ENCODE assay signal across 34 cellular contexts in genomic region chr3:151264611-151265010, GRCh38. TPM values are rescaled to one million over a fixed set of nuclear protein-coding genes. Genes with fewer than 3 reads are reported as not detected.
DNase-seq lines count a peak whose midpoint lies in the region; ATAC-seq, FAIRE-seq and TF ChIP-seq lines count a peak whose summit lies in the region.
"Had no signal": no experiment of that assay in that cellular context is flagged by ENCODE, and none has a peak within 500 bp of the region (broad histone marks: within the 10 kb centered on the region; RNA-seq: fewer than 3 reads in every experiment).

No MANE protein-coding gene starts in this region.

- peaks cover 0 to 7% (median 1%) of the 10 kb centered on the region in 4 experiments; a peak in 2 of 7 replicates for H3K4me1 ChIP-seq in H1 (replicated peaks in 1 of 4; ENCODE audit: control insufficient read depth in 3 of 4, insufficient read depth in 4 of 4, low read length in 3 of 4)
- peaks cover 0 to 22% of the 10 kb centered on the region in 2 donors for H3K4me1 ChIP-seq in muscle layer of duodenum (ENCODE audit: control insufficient read depth in 1 of 2, insufficient read depth in 2 of 2, low read length in 2 of 2)
- peaks cover 0 to 43% (median 6%) of the 10 kb centered on the region in 4 donors for H3K4me1 ChIP-seq in transverse colon

- TF ChIP-seq RAD21 in H1 (IDR thresholded peaks at IDR 0.05 in 1 of 2, conservative IDR thresholded peaks at IDR 0.05 in 1 of 2; ENCODE audit: low read depth in 2 of 2, low read length in 2 of 2) = no peak

- peaks cover 31% of the 10 kb centered on the region for H3K4me1 Mint-ChIP-seq in activated naive CD8-positive, alpha-beta T cell treated with anti-CD3 and anti-CD28 coated beads, Interleukin-2, amount 10 ng/mL, durations not matched to agents 7 days and 5 days
- peaks cover 18% of the 10 kb centered on the region for H3K4me1 Mint-ChIP-seq in activated naive CD8-positive, alpha-beta T cell treated with anti-CD3 and anti-CD28 coated beads for 36 hours

- no peaks in the 10 kb centered on the region for H4K20me1 ChIP-seq in H1 (replicated peaks in 1 of 2; ENCODE audit: control insufficient read depth in 1 of 2, insufficient read depth in 2 of 2, low read length in 2 of 2)

- no peak overlapping the region for H4K8ac ChIP-seq in H1 (ENCODE audit: extremely low read depth, insufficient read depth, low read length)

- FAIRE-seq in H1 (lab: Jason Lieb, UNC) = no peak
- FAIRE-seq: GM12878, islet of Langerhans had no signal

- in situ Hi-C loops in transverse colon (cut with MboI; ENCODE audit: low pct_ligation_motif_present in 1 of 4, low pct_unique_long_range_greater_than_20kb in 1 of 4, low sequenced_read_pairs in 3 of 4) = no loop called here

- H3K27ac ChIP-seq in H1 (ENCODE audit: low read depth, low read length) = 0 out of 2 replicates have a peak overlapping the region, but pooled peaks have one; percentile 28
- peak overlapping the region; percentile 90 for H3K27ac ChIP-seq in muscle layer of duodenum (ENCODE audit: low read length)
- H3K27ac ChIP-seq in transverse colon = peak overlapping the region; percentile 58 to 82 (median 76)
- H3K27ac ChIP-seq: 22Rv1, cardiac muscle cell, ovary, thoracic aorta, vagina had no signal

- no peak overlapping the region for H3K4me3 ChIP-seq in H1 (ENCODE audit: extremely low read depth in 1 of 4, insufficient read depth in 2 of 4, low read depth in 3 of 4, low read length in 4 of 4)
- no peak overlapping the region for H3K4me3 ChIP-seq in muscle layer of duodenum (ENCODE audit: low read depth in 1 of 2, low read length in 2 of 2)
- H3K4me3 ChIP-seq in transverse colon = no peak overlapping the region
- H3K4me3 ChIP-seq: cardiac muscle cell, GM12878, ovary, thoracic aorta, vagina had no signal

- peak overlapping the region; percentile 65; the same call in 1 of the 2 replicates for H2AK5ac ChIP-seq in H1 (ENCODE audit: low read depth, low read length)

- no peaks in the 10 kb centered on the region for H3K27me3 ChIP-seq in H1 (replicated peaks in 1 of 4; ENCODE audit: control insufficient read depth in 3 of 4, extremely low read depth in 1 of 4, insufficient read depth in 3 of 4, low read length in 3 of 4)
- H3K27me3 ChIP-seq in muscle layer of duodenum (ENCODE audit: low read depth, low read length) = no peaks in the 10 kb centered on the region
- no peaks in the 10 kb centered on the region for H3K27me3 ChIP-seq in transverse colon
- H3K27me3 ChIP-seq: cardiac muscle cell, ovary, vagina had no signal

- no peak overlapping the region for H2AFZ ChIP-seq in H1 (ENCODE audit: low read length)

- 100% methylated on average over 1 of the region's 1 CpG; no CpG with 5 or more reads in 1 of the 2 experiments for WGBS in H1 (ENCODE audit: extremely low coverage in 1 of 2, insufficient coverage in 1 of 2, insufficient read length in 1 of 2, insufficient replicate concordance in 2 of 2, low coverage in 1 of 2, low lambda C conversion rate in 2 of 2, missing lambda C conversion rate in 1 of 2), 2 experiments
- 92% methylated on average over 1 of the region's 1 CpG; no CpG with 5 or more reads in 1 of the 2 donors for WGBS in transverse colon (ENCODE audit: low coverage in 1 of 2), 2 donors

- peaks cover 9% of the 10 kb centered on the region for H3K36me3 Mint-ChIP-seq in activated naive CD8-positive, alpha-beta T cell treated with anti-CD3 and anti-CD28 coated beads, Interleukin-2, amount 10 ng/mL, durations not matched to agents 7 days and 5 days
- peaks cover 6% of the 10 kb centered on the region for H3K36me3 Mint-ChIP-seq in activated naive CD8-positive, alpha-beta T cell treated with anti-CD3 and anti-CD28 coated beads for 36 hours
- H3K36me3 Mint-ChIP-seq: activated CD4-positive, alpha-beta memory T cell treated with anti-CD3 and anti-CD28 coated beads for 36 hours; activated naive CD4-positive, alpha-beta T cell treated with anti-CD3 and anti-CD28 coated beads, Interleukin-2, amount 50 U/mL, for 24 hours; CD4-positive, alpha-beta memory T cell had no signal

- intact Hi-C loops in transverse colon (cut with DNase I; ENCODE audit: low total_unique reads) = loop anchor here (5.0 kb wide), 1 partner anchor 1687 kb away; no protein-coding TSS in a partner anchor

- H2BK5ac ChIP-seq in H1 (ENCODE audit: low read depth, low read length) = 0 out of 2 replicates have a peak overlapping the region, but pooled peaks have one; percentile 30

- no peaks in the 10 kb centered on the region for H3K9me3 Mint-ChIP-seq in activated naive CD8-positive, alpha-beta T cell treated with anti-CD3 and anti-CD28 coated beads, Interleukin-2, amount 10 ng/mL, durations not matched to agents 7 days and 5 days
- H3K9me3 Mint-ChIP-seq in activated naive CD8-positive, alpha-beta T cell treated with anti-CD3 and anti-CD28 coated beads for 36 hours = peaks cover 2% of the 10 kb centered on the region
- H3K9me3 Mint-ChIP-seq: activated CD4-positive, alpha-beta memory T cell treated with anti-CD3 and anti-CD28 coated beads for 36 hours; activated naive CD4-positive, alpha-beta T cell treated with anti-CD3 and anti-CD28 coated beads, Interleukin-2, amount 50 U/mL, for 24 hours; CD4-positive, alpha-beta memory T cell; HFFc6 had no signal

- H3K9me3 ChIP-seq in H1 (ENCODE audit: insufficient read depth in 2 of 2, low read depth in 1 of 2, low read length in 1 of 2) (no peaks in the 10 kb centered on the region), muscle layer of duodenum (ENCODE audit: control insufficient read depth in 1 of 2, low read length in 2 of 2) (no peaks in the 10 kb centered on the region), transverse colon (no peaks in the 10 kb centered on the region)
- H3K9me3 ChIP-seq: ovary, thoracic aorta, vagina had no signal

- no peak overlapping the region for H2BK120ac ChIP-seq in H1 (replicated peaks; ENCODE audit: low read depth, low read length)

- no peak overlapping the region for H3K4me3 Mint-ChIP-seq in activated naive CD8-positive, alpha-beta T cell treated with anti-CD3 and anti-CD28 coated beads, Interleukin-2, amount 10 ng/mL, durations not matched to agents 7 days and 5 days
- H3K4me3 Mint-ChIP-seq in activated naive CD8-positive, alpha-beta T cell treated with anti-CD3 and anti-CD28 coated beads for 36 hours = no peak overlapping the region
- H3K4me3 Mint-ChIP-seq: activated CD4-positive, alpha-beta memory T cell treated with anti-CD3 and anti-CD28 coated beads for 36 hours; activated naive CD4-positive, alpha-beta T cell treated with anti-CD3 and anti-CD28 coated beads, Interleukin-2, amount 50 U/mL, for 24 hours; CD4-positive, alpha-beta memory T cell; HFFc6 had no signal

- TF ChIP-seq EP300 in H1 (IDR thresholded peaks at IDR 0.05; ENCODE audit: borderline replicate concordance in 1 of 2, low read depth in 2 of 2, low read length in 2 of 2) (no peak), transverse colon (IDR thresholded peaks at IDR 0.05; ENCODE audit: low read depth) (no peak)

- H3K14ac ChIP-seq in H1 (ENCODE audit: insufficient read length) = no peak overlapping the region

- no peak overlapping the region for H3K4ac ChIP-seq in H1 (replicated peaks; ENCODE audit: insufficient read length, low read depth, low read length)

- no peaks in the 10 kb centered on the region; the same call in 1 of the 2 replicates for H3K79me1 ChIP-seq in H1 (ENCODE audit: low read depth, low read length)

- no peak overlapping the region for H2BK20ac ChIP-seq in H1 (ENCODE audit: low read length)

- H4K5ac ChIP-seq in H1 (ENCODE audit: insufficient read length, low read depth, low read length) = no peak overlapping the region

- H4K91ac ChIP-seq in H1 (replicated peaks; ENCODE audit: insufficient read length, low read length) = no peak overlapping the region

- DNase-seq in activated naive CD8-positive, alpha-beta T cell treated with anti-CD3 and anti-CD28 coated beads, Interleukin-2, amount 10 ng/mL, durations not matched to agents 7 days and 5 days = no peak
- no peak for DNase-seq in activated naive CD8-positive, alpha-beta T cell treated with anti-CD3 and anti-CD28 coated beads for 36 hours
- DNase-seq in H1 (ENCODE audit: low read depth in 1 of 2, low spot score in 2 of 2) (no peak), transverse colon (no peak), DMS153 (lab: John Stamatoyannopoulos, UW) (no peak)
- no peak for DNase-seq in stimulated activated CD8-positive, alpha-beta memory T cell treated with anti-CD3 and anti-CD28 coated beads, Interleukin-4, amount 100 ng/mL, for 48 hours
- DNase-seq: activated CD4-positive, alpha-beta memory T cell treated with anti-CD3 and anti-CD28 coated beads for 36 hours; activated CD4-positive, CD25-positive, alpha-beta regulatory T cell treated with anti-CD3 and anti-CD28 coated beads, Interleukin-2, amount 50 U/mL, for 72 hours; activated CD8-positive, alpha-beta memory T cell treated with anti-CD3 and anti-CD28 coated beads, Interleukin-2, amount 50 U/mL, for 4 hours; aorta; CD4-positive, alpha-beta memory T cell; EL; HFFc6; Kasumi-1; left ventricle myocardium superior; midbrain; ovary; Right ventricle myocardium superior; stimulated activated CD4-positive, alpha-beta T cell treated with anti-CD3 and anti-CD28 coated beads, Interleukin-2, amount 100 ng/mL, for 48 hours; SW 1271 had no signal

- H3K23me2 ChIP-seq in H1 (ENCODE audit: low read depth, low read length) = no peaks in the 10 kb centered on the region; the same call in 1 of the 2 replicates

- H3K27ac Mint-ChIP-seq in activated naive CD8-positive, alpha-beta T cell treated with anti-CD3 and anti-CD28 coated beads, Interleukin-2, amount 10 ng/mL, durations not matched to agents 7 days and 5 days = peak overlapping the region; percentile 17
- no peak overlapping the region for H3K27ac Mint-ChIP-seq in activated naive CD8-positive, alpha-beta T cell treated with anti-CD3 and anti-CD28 coated beads for 36 hours
- H3K27ac Mint-ChIP-seq: activated CD4-positive, alpha-beta memory T cell treated with anti-CD3 and anti-CD28 coated beads for 36 hours; activated naive CD4-positive, alpha-beta T cell treated with anti-CD3 and anti-CD28 coated beads, Interleukin-2, amount 50 U/mL, for 24 hours; CD4-positive, alpha-beta memory T cell; HFFc6 had no signal

- H3K79me2 ChIP-seq in H1 (ENCODE audit: control insufficient read depth in 1 of 2, insufficient read depth in 2 of 2, low read length in 2 of 2) = no peaks in the 10 kb centered on the region

- CTCF ChIA-PET in H1 (lab: Charles Lee; ENCODE audit: partially characterized antibody) = interaction anchor here (1.0 to 4.1 kb wide), 5 partner anchors 12 to 70 kb away, joined by 3 to 32 read pairs (median 3); no protein-coding TSS in a partner anchor

- H3K18ac ChIP-seq in H1 (ENCODE audit: extremely low read depth, low read length) = no peak overlapping the region

- no peak for TF ChIP-seq CTCF in H1 (IDR thresholded peaks at IDR 0.05; ENCODE audit: control extremely low read depth in 1 of 3, insufficient read depth in 1 of 3, low read depth in 1 of 3, low read length in 3 of 3)
- TF ChIP-seq CTCF in transverse colon (IDR thresholded peaks at IDR 0.05) = no peak

- H2BK15ac ChIP-seq in H1 (ENCODE audit: low read length) = no peak overlapping the region

- no peaks in the 10 kb centered on the region for H3K27me3 Mint-ChIP-seq in activated naive CD8-positive, alpha-beta T cell treated with anti-CD3 and anti-CD28 coated beads, Interleukin-2, amount 10 ng/mL, durations not matched to agents 7 days and 5 days
- H3K27me3 Mint-ChIP-seq in activated naive CD8-positive, alpha-beta T cell treated with anti-CD3 and anti-CD28 coated beads for 36 hours = peaks cover 4% of the 10 kb centered on the region
- H3K27me3 Mint-ChIP-seq: activated CD4-positive, alpha-beta memory T cell treated with anti-CD3 and anti-CD28 coated beads for 36 hours had no signal

- TF ChIP-seq POLR2A in H1 (IDR thresholded peaks at IDR 0.05; ENCODE audit: control extremely low read depth in 1 of 2, low read depth in 2 of 2, low read length in 2 of 2) (no peak), transverse colon (IDR thresholded peaks at IDR 0.05) (no peak)

- H3K23ac ChIP-seq in H1 (ENCODE audit: insufficient read length) = no peak overlapping the region

- H3K9ac ChIP-seq in H1 (replicated peaks in 1 of 4; ENCODE audit: extremely low read depth in 1 of 4, low read depth in 3 of 4, low read length in 3 of 4) = no peak overlapping the region

- H3K56ac ChIP-seq in H1 (replicated peaks; ENCODE audit: insufficient read length, low read depth, low read length) = no peak overlapping the region

- ATAC-seq in activated naive CD8-positive, alpha-beta T cell treated with anti-CD3 and anti-CD28 coated beads, Interleukin-2, amount 10 ng/mL, durations not matched to agents 7 days and 5 days (ENCODE audit: low read depth) = no peak
- ATAC-seq in GM18517 (IDR thresholded peaks at IDR 0.05; ENCODE audit: unreplicated experiment) = no peak
- ATAC-seq: GM12878, left ventricle myocardium superior had no signal

- H2BK12ac ChIP-seq in H1 (ENCODE audit: low read depth, low read length) = peak overlapping the region; percentile 64; the same call in 1 of the 2 replicates

- H3K4me2 ChIP-seq in H1 (ENCODE audit: insufficient read depth in 1 of 2, low read depth in 2 of 2, low read length in 2 of 2) = no peak overlapping the region

- H3K36me3 ChIP-seq in H1 (ENCODE audit: control insufficient read depth in 2 of 4, insufficient read depth in 4 of 4, low read length in 3 of 4) (no peaks in the 10 kb centered on the region), muscle layer of duodenum (ENCODE audit: control insufficient read depth in 1 of 2, insufficient read depth in 2 of 2, low read length in 2 of 2) (no peaks in the 10 kb centered on the region), transverse colon (no peaks in the 10 kb centered on the region)
- H3K36me3 ChIP-seq: cardiac muscle cell, ovary, thoracic aorta, vagina had no signal

- POLR2A ChIA-PET in activated naive CD8-positive, alpha-beta T cell treated with anti-CD3 and anti-CD28 coated beads, Interleukin-2, amount 10 ng/mL, durations not matched to agents 7 days and 5 days (lab: Charles Lee) = no interaction called here
- POLR2A ChIA-PET in H1 (lab: Charles Lee; ENCODE audit: partially characterized antibody) = no interaction called here

RNA-seq across cellular contexts. Expression of gene P2RY14, which starts 13.7 kb away (rescaled TPM):
- 1 to 10 TPM; 1.2 to 1.9 TPM for total RNA-seq in activated naive CD8-positive, alpha-beta T cell treated with anti-CD3 and anti-CD28 coated beads, Interleukin-2, amount 10 ng/mL, durations not matched to agents 7 days and 5 days
- total RNA-seq in activated naive CD8-positive, alpha-beta T cell treated with anti-CD3 and anti-CD28 coated beads for 36 hours = 1 to 10 TPM; 1.5 to 2.5 TPM
- total RNA-seq in H1 (2021; fragmentation: NEBNext Ultra II Directional; extraction: Animal tissue kit (Norgen Biotek cat#: 25700)) = not detected in 2 replicates
- polyA plus RNA-seq in H1 (2011; rRNA removed) = not detected in 2 replicates
- not detected for polyA plus RNA-seq in H1 (2011; cell fraction: cytosol; rRNA removed)
- not detected for polyA plus RNA-seq in H1 (2011; cell fraction: nucleus; rRNA removed)
- 0.07 to 0.09 TPM in 2 of 4 replicates, not detected in the others for polyA plus RNA-seq in H1 (2012, experiment 1 of 2)
- not detected for polyA plus RNA-seq in H1 (2012, experiment 2 of 2)
- polyA plus RNA-seq in H1 (2013, experiment 1 of 2) = not detected
- polyA plus RNA-seq in H1 (2013, experiment 2 of 2) = not detected
- polyA minus RNA-seq in H1 (2011; rRNA and poly(A)+ RNA removed) = not detected in 2 replicates
- polyA minus RNA-seq in H1 (2011; cell fraction: cytosol; rRNA and poly(A)+ RNA removed) = not detected
- polyA minus RNA-seq in H1 (2011; cell fraction: nucleus; rRNA and poly(A)+ RNA removed) = not detected
- total RNA-seq in transverse colon = 10 to 100 TPM in 1 of 4 donors, 1 to 10 TPM in 1, under 1 TPM in 1, not detected in 1; 0.60 to 11.3 (median 7.2) TPM
- total RNA-seq: dermis microvascular lymphatic vessel endothelial cell, glomerular endothelial cell, HFFc6, NCI-H460, OCI-LY7 had no signal
- polyA plus RNA-seq: neural cell had no signal

RNA-seq across cellular contexts. Expression of gene GPR87, which starts 52.0 kb away (rescaled TPM):
- total RNA-seq in activated naive CD8-positive, alpha-beta T cell treated with anti-CD3 and anti-CD28 coated beads, Interleukin-2, amount 10 ng/mL, durations not matched to agents 7 days and 5 days = not detected
- not detected for total RNA-seq in activated naive CD8-positive, alpha-beta T cell treated with anti-CD3 and anti-CD28 coated beads for 36 hours
- not detected in 2 replicates for total RNA-seq in H1 (2021; fragmentation: NEBNext Ultra II Directional; extraction: Animal tissue kit (Norgen Biotek cat#: 25700))
- 0.05 and 0.06 TPM in 2 replicates for polyA plus RNA-seq in H1 (2011; rRNA removed)
- polyA plus RNA-seq in H1 (2011; cell fraction: cytosol; rRNA removed) = not detected
- polyA plus RNA-seq in H1 (2011; cell fraction: nucleus; rRNA removed) = not detected
- polyA plus RNA-seq in H1 (2012, experiment 1 of 2) = 0.11 to 0.31 TPM (median 0.27 TPM) in 3 of 4 replicates, not detected in the other
- not detected for polyA plus RNA-seq in H1 (2012, experiment 2 of 2)
- 0.12 TPM for polyA plus RNA-seq in H1 (2013, experiment 1 of 2)
- polyA plus RNA-seq in H1 (2013, experiment 2 of 2) = 0.22 TPM
- polyA minus RNA-seq in H1 (2011; rRNA and poly(A)+ RNA removed) = not detected in 2 replicates
- polyA minus RNA-seq in H1 (2011; cell fraction: cytosol; rRNA and poly(A)+ RNA removed) = not detected
- 0.60 TPM for polyA minus RNA-seq in H1 (2011; cell fraction: nucleus; rRNA and poly(A)+ RNA removed)
- not detected for total RNA-seq in transverse colon
- total RNA-seq: aorta; cardiac muscle cell; CD4-positive, alpha-beta memory T cell; HFFc6; left ventricle myocardium superior; NCI-H460; OCI-LY7; Right ventricle myocardium superior; thoracic aorta had no signal
- polyA plus RNA-seq: aorta; cardiac muscle cell; CD4-positive, alpha-beta memory T cell; neural cell; ovary had no signal

Comparison
In these comparisons a context has a peak if more than half of its experiments do, and no peak if none do; other contexts are left out.
1. H3K27ac ChIP-seq: peak in every context shown above with its lines; median percentile 90 in muscle layer of duodenum; 76 in transverse colon; 28 in H1.